In genomic region chr1:103560427-103560826, GRCh38 we compare ENCODE assay signal across 19 cellular contexts. TPM values are rescaled to one million over a fixed set of nuclear protein-coding genes. Genes with fewer than 3 reads are reported as not detected.
DNase-seq lines count a peak whose midpoint lies in the region; ATAC-seq, FAIRE-seq and TF ChIP-seq lines count a peak whose summit lies in the region.
"Had no signal": no experiment of that assay in that cellular context is flagged by ENCODE, and none has a peak within 500 bp of the region (broad histone marks: within the 10 kb centered on the region; RNA-seq: fewer than 3 reads in every experiment).

No MANE protein-coding gene starts in this region.

- H3K4me1 ChIP-seq in HepG2 (ENCODE audit: insufficient read depth, low read length): peaks cover 16% of the 10 kb centered on the region
- H3K4me1 ChIP-seq: Caco-2 had no signal

- no peak for DNase-seq in frontal cortex (ENCODE audit: low spot score in 2 of 2)
- peak; percentile 22 for DNase-seq in HepG2 (ENCODE audit: low spot score)
- peak; percentile 41 for DNase-seq in renal cortical epithelial cell (ENCODE audit: low read depth)
- DNase-seq in superior temporal gyrus (ENCODE audit: extremely low spot score): no peak
- no peak for DNase-seq in occipital lobe (lab: John Stamatoyannopoulos, UW)
- no peak for DNase-seq in NCI-H82 (lab: John Stamatoyannopoulos, UW)
- DNase-seq: AML-193; Caco-2; CD8-positive, alpha-beta memory T cell; DND-41; GDM1 had no signal

- H3K4me3 ChIP-seq in HepG2 (replicated peaks in 1 of 3; ENCODE audit: insufficient read depth in 1 of 3, low read depth in 2 of 3, low read length in 3 of 3): no peak overlapping the region
- H3K4me3 ChIP-seq: BLaER1 had no signal

- TF ChIP-seq RAD21 in HepG2 (CRISPR knock-in tag; IDR thresholded peaks at IDR 0.05): no peak

- H2AFZ ChIP-seq in HepG2 (ENCODE audit: low read length): no peak overlapping the region

- peak; percentile 91 for ATAC-seq in HepG2
- ATAC-seq: HCT116 had no signal

- no peak for TF ChIP-seq CTCF in HepG2 (CRISPR knock-in tag; IDR thresholded peaks at IDR 0.05)

- TF ChIP-seq POLR2A in HepG2 (IDR thresholded peaks at IDR 0.05; ENCODE audit: insufficient read depth in 1 of 2, low read depth in 2 of 2, low read length in 2 of 2): no peak

- H3K79me2 ChIP-seq in HepG2 (ENCODE audit: insufficient read depth, low read length): no peaks in the 10 kb centered on the region

- H3K4me2 ChIP-seq in HepG2 (ENCODE audit: low read depth, low read length): no peak overlapping the region
- H3K4me2 ChIP-seq: BLaER1 had no signal

- intact Hi-C loops in HepG2 (cut with micrococcal nuclease; ENCODE audit: unreplicated experiment): no loop called here

- CTCF ChIA-PET in HepG2 (lab: Yijun Ruan, JAX; ENCODE audit: low intra/inter-chr PET ratio, low total read pairs): no interaction called here

- H3K27me3 ChIP-seq in HepG2 (ENCODE audit: control insufficient read depth in 1 of 2, insufficient read depth in 2 of 2, low read length in 2 of 2): no peaks in the 10 kb centered on the region
- H3K27me3 ChIP-seq: BLaER1 had no signal

- H3K9ac ChIP-seq in HepG2 (ENCODE audit: insufficient read depth, low read depth, low read length): no peak overlapping the region
- H3K9ac ChIP-seq: BLaER1 had no signal

- FAIRE-seq in A204.1 (lab: Jason Lieb, UNC): peak; percentile 58
- peak; percentile 6 for FAIRE-seq in frontal cortex (lab: Jason Lieb, UNC)
- peak; percentile 56 for FAIRE-seq in HepG2 (lab: Jason Lieb, UNC)
- FAIRE-seq: GM19239 had no signal

- H4K20me1 ChIP-seq in HepG2 (ENCODE audit: insufficient read depth, low read length): no peaks in the 10 kb centered on the region
- H4K20me1 ChIP-seq: BLaER1 had no signal

- no peak overlapping the region for H3K27ac ChIP-seq in HepG2 (ENCODE audit: extremely low read length, insufficient read depth, low read length)
- H3K27ac ChIP-seq: 22Rv1, BLaER1 had no signal

- H3K9me3 ChIP-seq in HepG2 (ENCODE audit: low read length): no peaks in the 10 kb centered on the region
- H3K9me3 ChIP-seq: BLaER1, Caco-2 had no signal

- no peaks in the 10 kb centered on the region for H3K36me3 ChIP-seq in HepG2 (replicated peaks in 1 of 2; ENCODE audit: control insufficient read depth in 1 of 2, insufficient read depth in 2 of 2, low read length in 2 of 2)

- in situ Hi-C loops in HepG2 (cut with HindIII; ENCODE audit: extremely low pct_ligation_motif_present, low pct_unique_long_range_greater_than_20kb): no loop called here

- TF ChIP-seq EP300 in HepG2 (IDR thresholded peaks at IDR 0.05; ENCODE audit: low read depth in 2 of 2, low read length in 2 of 2): no peak
- TF ChIP-seq EP300 in HepG2 (CRISPR knock-in tag; IDR thresholded peaks at IDR 0.05; ENCODE audit: borderline replicate concordance): no peak

- POLR2A ChIA-PET in HepG2 (lab: Yijun Ruan, JAX): no interaction called here

- no TSS peak for BruUV-seq in HepG2 (replicated peaks; lab: Mats Ljungman, UMichigan)

TF ChIP-seq in HepG2, 621 proteins besides CTCF, POLR2A, EP300 and RAD21 (continues in another document):
- TF ChIP-seq ZNF616 (CRISPR knock-in tag; IDR thresholded peaks at IDR 0.05; ENCODE audit: low read depth) (no peak), HNF4A (CRISPR knock-in tag; IDR thresholded peaks at IDR 0.05) (peak; percentile 13; the same call in 1 of the 2 replicates)

RNA-seq across cellular contexts. Expression of gene AMY2B, which starts 11.0 kb away (rescaled TPM):
- total RNA-seq in frontal cortex (146 TPM), HepG2 (2016; rRNA removed; fragmentation: Illumina TruSeq; extraction: Trizol) (0.18 and 1.3 TPM in 2 replicates), renal cortical epithelial cell (2.4 and 19.7 TPM in 2 replicates), occipital lobe (201 TPM)
- 1.9 and 2.6 TPM in 2 replicates for total RNA-seq in HepG2 (2016; cell fraction: cytosol; rRNA removed; fragmentation: Illumina TruSeq; extraction: Trizol; ENCODE audit: low read depth)
- total RNA-seq in HepG2 (2016; cell fraction: insoluble cytoplasmic fraction; rRNA removed; fragmentation: Illumina TruSeq; extraction: Trizol): 0.64 and 1.4 TPM in 2 replicates
- total RNA-seq in HepG2 (2016; cell fraction: membrane; rRNA removed; fragmentation: Illumina TruSeq; extraction: Trizol): 1.1 and 1.8 TPM in 2 replicates
- 2.5 and 3.7 TPM in 2 replicates for total RNA-seq in HepG2 (2016; cell fraction: nucleus; rRNA removed; fragmentation: Illumina TruSeq; extraction: Trizol)
- 1.9 and 2.5 TPM in 2 replicates for polyA plus RNA-seq in HepG2 (2011; rRNA removed)
- 0.13 and 0.17 TPM in 2 replicates for polyA plus RNA-seq in HepG2 (2011; cell fraction: cytosol; rRNA removed)
- 4.5 and 7.6 TPM in 2 replicates for polyA plus RNA-seq in HepG2 (2011; cell fraction: nucleus; rRNA removed)
- polyA plus RNA-seq in HepG2 (2012): 2.3 and 2.6 TPM in 2 replicates
- 0.08 and 0.12 TPM in 2 replicates for polyA plus RNA-seq in HepG2 (2016; cell fraction: cytosol; fragmentation: Illumina TruSeq; extraction: Trizol; ENCODE audit: low read depth)
- 0.11 and 0.68 TPM in 2 replicates for polyA plus RNA-seq in HepG2 (2016; cell fraction: insoluble cytoplasmic fraction; fragmentation: Illumina TruSeq; extraction: Trizol; ENCODE audit: low read depth)
- 0.06 TPM in 1 of 2 replicates, not detected in the other for polyA plus RNA-seq in HepG2 (2016; cell fraction: membrane; fragmentation: Illumina TruSeq; extraction: Trizol; ENCODE audit: low read depth)
- polyA plus RNA-seq in HepG2 (2016; cell fraction: nucleus; fragmentation: Illumina TruSeq; extraction: Trizol; ENCODE audit: insufficient read depth, low read depth): 5.2 and 6.5 TPM in 2 replicates
- 0.36 and 0.61 TPM in 2 replicates for polyA minus RNA-seq in HepG2 (2011; rRNA and poly(A)+ RNA removed; ENCODE audit: low replicate concordance)
- not detected in 2 replicates for polyA minus RNA-seq in HepG2 (2011; cell fraction: cytosol; rRNA and poly(A)+ RNA removed)
- polyA minus RNA-seq in HepG2 (2011; cell fraction: nucleus; rRNA and poly(A)+ RNA removed): 5.4 and 7.0 TPM in 2 replicates

RNA-seq across cellular contexts. Expression of gene RNPC3, which starts 34.9 kb away (rescaled TPM):
- total RNA-seq in frontal cortex (16.7 TPM), HepG2 (2016; rRNA removed; fragmentation: Illumina TruSeq; extraction: Trizol) (4.9 and 9.1 TPM in 2 replicates), renal cortical epithelial cell (2.6 and 14.1 TPM in 2 replicates), occipital lobe (29.8 TPM)
- 6.1 and 6.2 TPM in 2 replicates for total RNA-seq in HepG2 (2016; cell fraction: cytosol; rRNA removed; fragmentation: Illumina TruSeq; extraction: Trizol; ENCODE audit: low read depth)
- 4.6 and 8.4 TPM in 2 replicates for total RNA-seq in HepG2 (2016; cell fraction: insoluble cytoplasmic fraction; rRNA removed; fragmentation: Illumina TruSeq; extraction: Trizol)
- total RNA-seq in HepG2 (2016; cell fraction: membrane; rRNA removed; fragmentation: Illumina TruSeq; extraction: Trizol): 3.5 and 3.8 TPM in 2 replicates
- 18.3 and 22.2 TPM in 2 replicates for total RNA-seq in HepG2 (2016; cell fraction: nucleus; rRNA removed; fragmentation: Illumina TruSeq; extraction: Trizol)
- polyA plus RNA-seq in HepG2 (2011; rRNA removed): 18.8 and 22.1 TPM in 2 replicates
- polyA plus RNA-seq in HepG2 (2011; cell fraction: cytosol; rRNA removed): 4.3 and 4.9 TPM in 2 replicates
- 30.7 and 40.2 TPM in 2 replicates for polyA plus RNA-seq in HepG2 (2011; cell fraction: nucleus; rRNA removed)
- 8.7 and 9.4 TPM in 2 replicates for polyA plus RNA-seq in HepG2 (2012)
- 2.1 TPM in 2 replicates for polyA plus RNA-seq in HepG2 (2016; cell fraction: cytosol; fragmentation: Illumina TruSeq; extraction: Trizol; ENCODE audit: low read depth)
- 7.4 and 8.0 TPM in 2 replicates for polyA plus RNA-seq in HepG2 (2016; cell fraction: insoluble cytoplasmic fraction; fragmentation: Illumina TruSeq; extraction: Trizol; ENCODE audit: low read depth)
- polyA plus RNA-seq in HepG2 (2016; cell fraction: membrane; fragmentation: Illumina TruSeq; extraction: Trizol; ENCODE audit: low read depth): 2.9 and 3.0 TPM in 2 replicates
- 30.2 and 32.3 TPM in 2 replicates for polyA plus RNA-seq in HepG2 (2016; cell fraction: nucleus; fragmentation: Illumina TruSeq; extraction: Trizol; ENCODE audit: insufficient read depth, low read depth)
- 9.1 and 23.5 TPM in 2 replicates for polyA minus RNA-seq in HepG2 (2011; rRNA and poly(A)+ RNA removed; ENCODE audit: low replicate concordance)
- polyA minus RNA-seq in HepG2 (2011; cell fraction: cytosol; rRNA and poly(A)+ RNA removed): 1.5 and 7.0 TPM in 2 replicates
- polyA minus RNA-seq in HepG2 (2011; cell fraction: nucleus; rRNA and poly(A)+ RNA removed): 72.6 and 74.3 TPM in 2 replicates

RNA-seq across cellular contexts. Expression of gene AMY2A, which starts 56.8 kb away (rescaled TPM):
- total RNA-seq in frontal cortex: not detected
- not detected in 2 replicates for total RNA-seq in HepG2 (2016; rRNA removed; fragmentation: Illumina TruSeq; extraction: Trizol)
- not detected in 2 replicates for total RNA-seq in HepG2 (2016; cell fraction: cytosol; rRNA removed; fragmentation: Illumina TruSeq; extraction: Trizol; ENCODE audit: low read depth)
- not detected in 2 replicates for total RNA-seq in HepG2 (2016; cell fraction: insoluble cytoplasmic fraction; rRNA removed; fragmentation: Illumina TruSeq; extraction: Trizol)
- not detected in 2 replicates for total RNA-seq in HepG2 (2016; cell fraction: membrane; rRNA removed; fragmentation: Illumina TruSeq; extraction: Trizol)
- total RNA-seq in HepG2 (2016; cell fraction: nucleus; rRNA removed; fragmentation: Illumina TruSeq; extraction: Trizol): not detected in 2 replicates
- not detected in 2 replicates for polyA plus RNA-seq in HepG2 (2011; rRNA removed)
- polyA plus RNA-seq in HepG2 (2011; cell fraction: cytosol; rRNA removed): not detected in 2 replicates
- not detected in 2 replicates for polyA plus RNA-seq in HepG2 (2011; cell fraction: nucleus; rRNA removed)
- polyA plus RNA-seq in HepG2 (2012): not detected in 2 replicates
- not detected in 2 replicates for polyA plus RNA-seq in HepG2 (2016; cell fraction: cytosol; fragmentation: Illumina TruSeq; extraction: Trizol; ENCODE audit: low read depth)
- polyA plus RNA-seq in HepG2 (2016; cell fraction: insoluble cytoplasmic fraction; fragmentation: Illumina TruSeq; extraction: Trizol; ENCODE audit: low read depth): not detected in 2 replicates
- polyA plus RNA-seq in HepG2 (2016; cell fraction: membrane; fragmentation: Illumina TruSeq; extraction: Trizol; ENCODE audit: low read depth): not detected in 2 replicates
- polyA plus RNA-seq in HepG2 (2016; cell fraction: nucleus; fragmentation: Illumina TruSeq; extraction: Trizol; ENCODE audit: insufficient read depth, low read depth): not detected in 2 replicates
- not detected in 2 replicates for polyA minus RNA-seq in HepG2 (2011; rRNA and poly(A)+ RNA removed; ENCODE audit: low replicate concordance)
- polyA minus RNA-seq in HepG2 (2011; cell fraction: cytosol; rRNA and poly(A)+ RNA removed): not detected in 2 replicates
- polyA minus RNA-seq in HepG2 (2011; cell fraction: nucleus; rRNA and poly(A)+ RNA removed): not detected in 2 replicates
- not detected in 2 replicates for total RNA-seq in renal cortical epithelial cell
- total RNA-seq in occipital lobe: not detected
- total RNA-seq: Caco-2; CD8-positive, alpha-beta memory T cell; H4; HT-29 had no signal
- polyA plus RNA-seq: CD8-positive, alpha-beta memory T cell; IgD-negative memory B cell had no signal

Comparison
In these comparisons a context has a peak if more than half of its experiments do, and no peak if none do; other contexts are left out.
1. DNase-seq: peak in HepG2 (single experiment) and renal cortical epithelial cell (single experiment); none in frontal cortex (0 of 2), superior temporal gyrus (single experiment), occipital lobe (single experiment) and NCI-H82 (single experiment).